ENCODE assay signal across 9 cellular contexts in genomic region chr6:28490191-28490890, GRCh38. TPM values are rescaled to one million over a fixed set of nuclear protein-coding genes. Genes with fewer than 3 reads are reported as not detected.
A peak's percentile ranks its signal among the peaks of the same experiment; 100 is the strongest.
DNase-seq lines count a peak whose midpoint lies in the region; ATAC-seq and TF ChIP-seq lines count a peak whose summit lies in the region.
"Had no signal": no experiment of that assay in that cellular context is flagged by ENCODE, and none has a peak within 500 bp of the region (broad histone marks: within the 10 kb centered on the region; RNA-seq: fewer than 3 reads in every experiment).

No MANE protein-coding gene starts in this region.

- no peak for TF ChIP-seq CTCF in esophagus muscularis mucosa (IDR thresholded peaks at IDR 0.05)

- TF ChIP-seq POLR2A in esophagus muscularis mucosa (IDR thresholded peaks at IDR 0.05; ENCODE audit: low read depth), result no peak

- peaks cover 0 to 12% (median 3%) of the 10 kb centered on the region in 4 donors for H3K4me1 ChIP-seq in esophagus muscularis mucosa

- H3K27ac ChIP-seq in esophagus muscularis mucosa (replicated peaks in 1 of 4), result peak overlapping the region in 2 of 4 donors; percentile 27 to 39

- 11% methylated on average over 23 of the region's 23 CpGs for WGBS in esophagus muscularis mucosa

- no peak for TF ChIP-seq EP300 in esophagus muscularis mucosa (IDR thresholded peaks at IDR 0.05)

- DNase-seq in NCI-H2227 treated with DMSO at 0.1 percent for 48 hours (lab: John Stamatoyannopoulos, UW) (peak; percentile 16), esophagus muscularis mucosa (ENCODE audit: extremely low spot score) (peak; percentile 90), skeletal muscle cell (ENCODE audit: low read depth) (no peak), C1 segment of cervical spinal cord (lab: John Stamatoyannopoulos, UW) (no peak), NCI-H526 treated with DMSO at 0.1 percent for 48 hours (lab: John Stamatoyannopoulos, UW) (no peak)

- peak overlapping the region; percentile 6 to 54 (median 40) for H3K4me3 ChIP-seq in esophagus muscularis mucosa
- peak overlapping the region; percentile 61 for H3K4me3 ChIP-seq in skeletal muscle cell (ENCODE audit: low read depth, low read length)

- H3K9me3 ChIP-seq in esophagus muscularis mucosa, result no peaks in the 10 kb centered on the region

- peaks cover 0 to 60% (median 3%) of the 10 kb centered on the region in 4 donors for H3K27me3 ChIP-seq in esophagus muscularis mucosa

- intact Hi-C loops in esophagus muscularis mucosa (cut with DNase I), result no loop called here

- ATAC-seq in GM19351 (IDR thresholded peaks at IDR 0.05; ENCODE audit: unreplicated experiment) (peak; percentile 16), HG02981 (IDR thresholded peaks at IDR 0.05; ENCODE audit: unreplicated experiment) (no peak), GM19397 (IDR thresholded peaks at IDR 0.05; ENCODE audit: unreplicated experiment) (no peak)

- no peaks in the 10 kb centered on the region for H3K36me3 ChIP-seq in esophagus muscularis mucosa

RNA-seq across cellular contexts. Expression of gene GPX6, which starts 25.3 kb away (rescaled TPM):
- total RNA-seq in esophagus muscularis mucosa, result not detected
- total RNA-seq: RPMI7951 had no signal

RNA-seq across cellular contexts. Expression of gene GPX5, which starts 35.3 kb away (rescaled TPM):
- not detected for total RNA-seq in esophagus muscularis mucosa
- total RNA-seq: RPMI7951 had no signal

RNA-seq across cellular contexts. Expression of gene ZSCAN23, which starts 47.0 kb away (rescaled TPM):
- total RNA-seq in esophagus muscularis mucosa, result 1 to 10 TPM; 1.0 to 2.9 (median 2.1) TPM

Comparison
In these comparisons a context has a peak if more than half of its experiments do, and no peak if none do; other contexts are left out.
1. DNase-seq: peak in NCI-H2227 treated with DMSO at 0.1 percent for 48 hours (single experiment) and esophagus muscularis mucosa (single experiment); none in skeletal muscle cell (single experiment), C1 segment of cervical spinal cord (0 of 14) and NCI-H526 treated with DMSO at 0.1 percent for 48 hours (single experiment).